ENCODE assay signal across 9 cellular contexts in genomic region chr9:69919461-69920061, GRCh38.
DNase-seq lines count a peak whose midpoint lies in the region; ATAC-seq, FAIRE-seq and TF ChIP-seq lines count a peak whose summit lies in the region.
"Had no signal": no experiment of that assay in that cellular context is flagged by ENCODE, and none has a peak within 500 bp of the region (broad histone marks: within the 10 kb centered on the region; RNA-seq: fewer than 3 reads in every experiment).

No MANE protein-coding gene starts in this region.

- no peaks in the 10 kb centered on the region for H3K36me3 ChIP-seq in adrenal gland (replicated peaks in 1 of 2)
- no peaks in the 10 kb centered on the region for H3K36me3 ChIP-seq in right atrium auricular region
- H3K36me3 ChIP-seq in small intestine (ENCODE audit: control insufficient read depth in 2 of 2, insufficient read depth in 2 of 2, low read length in 2 of 2), result no peaks in the 10 kb centered on the region
- H3K36me3 ChIP-seq: neutrophil had no signal

- peak; percentile 55 to 74 (median 62) for TF ChIP-seq CTCF in adrenal gland (IDR thresholded peaks at IDR 0.05)
- peak; percentile 30 to 81 for TF ChIP-seq CTCF in right atrium auricular region (IDR thresholded peaks at IDR 0.05)

- intact Hi-C loops in adrenal gland (cut with DNase I), result loop anchor here in 1 of 2 donors (10.0 kb wide), 1 partner anchor 495 kb away; no protein-coding TSS in a partner anchor

- peaks cover 8% of the 10 kb centered on the region for H3K27me3 ChIP-seq in adrenal gland
- no peaks in the 10 kb centered on the region for H3K27me3 ChIP-seq in right atrium auricular region
- H3K27me3 ChIP-seq in small intestine (ENCODE audit: control insufficient read depth in 2 of 2, insufficient read depth in 2 of 2, low read length in 2 of 2), result no peaks in the 10 kb centered on the region

- H3K9me3 ChIP-seq in adrenal gland (replicated peaks in 1 of 3), result no peaks in the 10 kb centered on the region
- H3K9me3 ChIP-seq in right atrium auricular region, result no peaks in the 10 kb centered on the region
- no peaks in the 10 kb centered on the region for H3K9me3 ChIP-seq in small intestine (ENCODE audit: control insufficient read depth, low read depth)
- H3K9me3 ChIP-seq: neutrophil had no signal

- DNase-seq in COLO829 (ENCODE audit: low spot score) (peak; percentile 62), NCI-H2171 treated with DMSO at 0.1 percent for 48 hours (lab: John Stamatoyannopoulos, UW) (peak; percentile 71), adrenal gland (peak in 1 of 7 donors; percentile 2), right atrium auricular region (ENCODE audit: low spot score) (no peak), small intestine (peak; percentile 40)
- no peak for DNase-seq in stimulated activated naive CD4-positive, alpha-beta T cell treated with Interleukin-2 at 50 U/mL for 16 hours (lab: John Stamatoyannopoulos, UW)

- no peak for FAIRE-seq in small intestine (lab: Jason Lieb, UNC)

- ATAC-seq in GM18873 (IDR thresholded peaks at IDR 0.05; ENCODE audit: low FRiP score, unreplicated experiment), result peak; percentile 75
- ATAC-seq in HG03095 (IDR thresholded peaks at IDR 0.05; ENCODE audit: unreplicated experiment), result peak; percentile 82

- TF ChIP-seq POLR2A in adrenal gland (IDR thresholded peaks at IDR 0.05), result no peak

- H3K27ac ChIP-seq in adrenal gland (no peak overlapping the region), right atrium auricular region (no peak overlapping the region), small intestine (ENCODE audit: low read depth in 1 of 2, low read length in 1 of 2) (no peak overlapping the region)
- H3K27ac ChIP-seq: neutrophil had no signal

- WGBS in adrenal gland, 4 donors, result 4 to 10% (median 8%) methylated on average over 2 of the region's 2 CpGs
- 19 to 22% (median 20%) methylated on average over 2 of the region's 2 CpGs for WGBS in small intestine, 3 donors

- H3K4me3 ChIP-seq in adrenal gland (no peak overlapping the region), right atrium auricular region (no peak overlapping the region), small intestine (ENCODE audit: low read depth in 1 of 2, low read length in 2 of 2) (no peak overlapping the region)

- H3K4me1 ChIP-seq in adrenal gland (replicated peaks in 1 of 2), result no peaks in the 10 kb centered on the region
- H3K4me1 ChIP-seq in right atrium auricular region, result no peaks in the 10 kb centered on the region
- H3K4me1 ChIP-seq in small intestine (ENCODE audit: control insufficient read depth in 2 of 2, insufficient read depth in 1 of 2, low read depth in 1 of 2, low read length in 1 of 2), result no peaks in the 10 kb centered on the region

Comparison
In these comparisons a context has a peak if more than half of its experiments do, and no peak if none do; other contexts are left out.
1. DNase-seq: peak in COLO829 (single experiment), NCI-H2171 treated with DMSO at 0.1 percent for 48 hours (single experiment) and small intestine (single experiment); none in right atrium auricular region (single experiment) and stimulated activated naive CD4-positive, alpha-beta T cell treated with Interleukin-2 at 50 U/mL for 16 hours (single experiment).